ENCODE assay signal across 9 cellular contexts in the genomic region with DNA sequence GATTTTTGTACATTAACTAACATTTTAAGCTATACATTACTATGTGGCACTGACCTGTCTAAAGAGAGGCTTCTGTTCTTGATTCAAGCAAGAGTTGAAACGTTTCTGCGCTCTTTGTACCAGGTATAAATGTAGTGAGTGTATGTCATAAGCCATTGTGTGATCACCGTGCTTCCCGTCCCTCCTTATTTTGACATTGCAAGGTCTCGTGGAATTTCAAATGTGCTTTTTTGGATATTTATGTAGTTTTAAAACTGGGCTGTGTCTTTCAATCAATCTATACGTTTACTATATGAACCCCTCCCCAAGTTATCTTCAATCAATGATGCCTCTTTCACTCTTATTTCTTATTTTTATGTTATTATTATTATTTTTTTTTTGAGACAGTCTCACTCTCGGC. TPM values are rescaled to one million over a fixed set of nuclear protein-coding genes. Genes with fewer than 3 reads are reported as not detected.
A peak's percentile ranks its signal among the peaks of the same experiment; 100 is the strongest.
DNase-seq lines count a peak whose midpoint lies in the region; ATAC-seq and TF ChIP-seq lines count a peak whose summit lies in the region.
"Had no signal": no experiment of that assay in that cellular context is flagged by ENCODE, and none has a peak within 500 bp of the region (broad histone marks: within the 10 kb centered on the region; RNA-seq: fewer than 3 reads in every experiment).

KLHL15 (minus strand) TSS at position 101 of the 400 bp plus-strand sequence. CDS start 20,493 bp downstream, outside the sequence.

- H3K27ac Mint-ChIP-seq in activated CD4-positive, alpha-beta T cell treated with anti-CD3 and anti-CD28 coated beads, Interleukin-2, amount 10 ng/mL, durations not matched to agents 24 days and 14 days: peak within 1 kb of the TSS; percentile 92

- H3K9me3 Mint-ChIP-seq in activated CD4-positive, alpha-beta T cell treated with anti-CD3 and anti-CD28 coated beads, Interleukin-2, amount 10 ng/mL, durations not matched to agents 24 days and 14 days: no peaks in the 10 kb centered on the region

- peaks cover 5% of the 10 kb centered on the region for H3K36me3 Mint-ChIP-seq in activated CD4-positive, alpha-beta T cell treated with anti-CD3 and anti-CD28 coated beads, Interleukin-2, amount 10 ng/mL, durations not matched to agents 24 days and 14 days (ENCODE audit: low read depth)

- ATAC-seq in left lung (no peak), thoracic aorta (ENCODE audit: insufficient number of reproducible peaks, low FRiP score, low read depth) (no peak), GM21381 (IDR thresholded peaks at IDR 0.05; ENCODE audit: unreplicated experiment) (no peak)

- H3K27me3 ChIP-seq in adrenal gland (peaks cover 9% of the 10 kb centered on the region), left lung (peaks cover 0 to 20% of the 10 kb centered on the region in 2 donors), thoracic aorta (replicated peaks; ENCODE audit: insufficient read depth) (no peaks in the 10 kb centered on the region)

- peaks cover 2% of the 10 kb centered on the region for H3K4me1 Mint-ChIP-seq in activated CD4-positive, alpha-beta T cell treated with anti-CD3 and anti-CD28 coated beads, Interleukin-2, amount 10 ng/mL, durations not matched to agents 24 days and 14 days

- H3K9me3 ChIP-seq in adrenal gland (replicated peaks in 1 of 3) (no peaks in the 10 kb centered on the region), left lung (no peaks in the 10 kb centered on the region), thoracic aorta (no peaks in the 10 kb centered on the region)

- TF ChIP-seq POLR2A in adrenal gland (IDR thresholded peaks at IDR 0.05): no peak

- H3K4me3 Mint-ChIP-seq in activated CD4-positive, alpha-beta T cell treated with anti-CD3 and anti-CD28 coated beads, Interleukin-2, amount 10 ng/mL, durations not matched to agents 24 days and 14 days: peak within 1 kb of the TSS; percentile 85

- TF ChIP-seq CTCF in adrenal gland (IDR thresholded peaks at IDR 0.05) (no peak), left lung (IDR thresholded peaks at IDR 0.05) (no peak), thoracic aorta (IDR thresholded peaks at IDR 0.05) (no peak)

- H3K4me1 ChIP-seq in adrenal gland (replicated peaks in 1 of 2) (no peaks in the 10 kb centered on the region), left lung (no peaks in the 10 kb centered on the region), thoracic aorta (ENCODE audit: control insufficient read depth in 1 of 2, low read depth in 2 of 2) (no peaks in the 10 kb centered on the region)

- intact Hi-C loops in activated CD4-positive, alpha-beta T cell treated with anti-CD3 and anti-CD28 coated beads, Interleukin-2, amount 10 ng/mL, durations not matched to agents 24 days and 14 days (cut with micrococcal nuclease): loop anchor here (5.0 kb wide), 1 partner anchor 75 kb away; no protein-coding TSS in a partner anchor
- intact Hi-C loops in adrenal gland (cut with DNase I) (no loop called here), left lung (cut with DNase I) (no loop called here)

- H3K27ac ChIP-seq in adrenal gland (peak within 1 kb of the TSS in 4 of 5 donors; percentile 88 to 99 (median 93)), left lung (peak within 1 kb of the TSS; percentile 89 to 93), thoracic aorta (peak within 1 kb of the TSS; percentile 89 to 93)

- no peaks in the 10 kb centered on the region for H3K36me3 ChIP-seq in adrenal gland (replicated peaks in 1 of 2)
- no peaks in the 10 kb centered on the region for H3K36me3 ChIP-seq in left lung
- no peaks in the 10 kb centered on the region for H3K36me3 ChIP-seq in thoracic aorta

- peaks cover 2% of the 10 kb centered on the region for H3K27me3 Mint-ChIP-seq in activated CD4-positive, alpha-beta T cell treated with anti-CD3 and anti-CD28 coated beads, Interleukin-2, amount 10 ng/mL, durations not matched to agents 24 days and 14 days

- WGBS in adrenal gland, 4 donors: 80 to 84% (median 82%) methylated on average over 7 of the region's 7 CpGs

- no peak for DNase-seq in activated CD4-positive, alpha-beta T cell treated with anti-CD3 and anti-CD28 coated beads, Interleukin-2, amount 10 ng/mL, durations not matched to agents 24 days and 14 days
- no peak for DNase-seq in activated CD4-positive, alpha-beta T cell treated with anti-CD3 and anti-CD28 coated beads, Interleukin-2, amount 50 U/mL, for 4 hours
- DNase-seq in adrenal gland (no peak), left lung (no peak), thoracic aorta (ENCODE audit: low spot score) (no peak), Ammon's horn (ENCODE audit: low spot score) (no peak)
- no peak for DNase-seq in activated CD8-positive, alpha-beta memory T cell treated with anti-CD3 and anti-CD28 coated beads, Interleukin-2, amount 50 U/mL, for 48 hours
- DNase-seq: NCI-H1092 had no signal

- H3K4me3 ChIP-seq in adrenal gland: peak within 1 kb of the TSS in 2 of 4 donors; percentile 16 to 72
- H3K4me3 ChIP-seq in left lung: peak within 1 kb of the TSS; percentile 36 to 64
- peak within 1 kb of the TSS; percentile 89 for H3K4me3 ChIP-seq in thoracic aorta

RNA-seq across cellular contexts. Expression of gene KLHL15, which starts in this region (rescaled TPM):
- total RNA-seq in activated CD4-positive, alpha-beta T cell treated with anti-CD3 and anti-CD28 coated beads, Interleukin-2, amount 10 ng/mL, durations not matched to agents 24 days and 14 days: 9.8 and 10.2 TPM in 2 replicates
- total RNA-seq in adrenal gland (10 to 100 TPM in 7 of 8 donors, 1 to 10 TPM in 1; 9.5 to 75.3 (median 17.8) TPM), left lung (1 to 10 TPM; 5.8 to 6.2 TPM), thoracic aorta (10 to 100 TPM in 1 of 2 donors, 1 to 10 TPM in 1; 4.7 to 13.1 TPM)
- 10 to 100 TPM in 1 of 3 donors, 1 to 10 TPM in 2; 1.5 to 16.7 (median 3.1) TPM for polyA plus RNA-seq in adrenal gland
